ENCODE assay signal across 35 cellular contexts in the genomic region with DNA sequence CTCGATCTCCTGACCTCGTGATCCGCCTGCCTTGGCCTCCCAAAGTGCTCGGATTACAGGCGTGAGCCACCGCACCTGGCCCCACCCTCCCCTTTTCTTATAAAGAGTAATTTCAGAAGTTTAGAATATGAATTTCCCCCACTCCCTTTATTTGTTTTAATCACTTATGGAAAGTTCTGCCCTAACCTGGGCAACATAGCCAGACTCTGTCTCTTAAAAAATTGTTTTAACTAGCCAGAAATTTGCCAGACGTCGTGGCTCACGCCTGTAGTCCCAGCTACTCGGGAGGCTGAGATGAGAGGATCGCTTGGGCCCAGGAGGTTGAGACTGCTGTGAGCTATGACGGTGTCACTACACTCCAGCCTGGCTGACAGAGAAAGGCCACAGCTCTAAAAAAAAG.
"Had no signal": no experiment of that assay in that cellular context is flagged by ENCODE, and none has a peak within 500 bp of the region (broad histone marks: within the 10 kb centered on the region; RNA-seq: fewer than 3 reads in every experiment).

No MANE protein-coding gene starts in this region.

- H3K36me3 ChIP-seq: MG63 had no signal

- H3K9me3 ChIP-seq: MG63 had no signal

- H3K4me3 ChIP-seq: MG63 had no signal

- DNase-seq: Karpas-422, Kasumi-1, MG63, MM.1S, MV-4-11, NCI-H1048, NCI-H1092, NCI-H1092 treated with DMSO at 0.1 percent for 48 hours, NCI-H1105, NCI-H1105 treated with DMSO at 0.1 percent for 48 hours, NCI-H1417, NCI-H1417 treated with DMSO at 0.1 percent for 48 hours, NCI-H1436, NCI-H1436 treated with DMSO at 0.1 percent for 48 hours, NCI-H146, NCI-H1694, NCI-H1694 treated with DMSO at 0.1 percent for 48 hours, NCI-H187, NCI-H187 treated with DMSO at 0.1 percent for 48 hours, NCI-H1930, NCI-H2029, NCI-H2029 treated with DMSO at 0.1 percent for 48 hours, NCI-H2081, NCI-H2081 treated with DMSO at 0.1 percent for 48 hours, NCI-H2107, NCI-H2171, NCI-H2171 treated with DMSO at 0.1 percent for 48 hours, NCI-H2227 treated with DMSO at 0.1 percent for 48 hours, NCI-H226, NCI-H345, NCI-H446, NCI-H446 treated with DMSO at 0.1 percent for 48 hours, NCI-H510A, NCI-H510A treated with DMSO at 0.1 percent for 48 hours, NCI-H524 had no signal

- H3K27me3 ChIP-seq: MG63 had no signal
